In the genomic region with DNA sequence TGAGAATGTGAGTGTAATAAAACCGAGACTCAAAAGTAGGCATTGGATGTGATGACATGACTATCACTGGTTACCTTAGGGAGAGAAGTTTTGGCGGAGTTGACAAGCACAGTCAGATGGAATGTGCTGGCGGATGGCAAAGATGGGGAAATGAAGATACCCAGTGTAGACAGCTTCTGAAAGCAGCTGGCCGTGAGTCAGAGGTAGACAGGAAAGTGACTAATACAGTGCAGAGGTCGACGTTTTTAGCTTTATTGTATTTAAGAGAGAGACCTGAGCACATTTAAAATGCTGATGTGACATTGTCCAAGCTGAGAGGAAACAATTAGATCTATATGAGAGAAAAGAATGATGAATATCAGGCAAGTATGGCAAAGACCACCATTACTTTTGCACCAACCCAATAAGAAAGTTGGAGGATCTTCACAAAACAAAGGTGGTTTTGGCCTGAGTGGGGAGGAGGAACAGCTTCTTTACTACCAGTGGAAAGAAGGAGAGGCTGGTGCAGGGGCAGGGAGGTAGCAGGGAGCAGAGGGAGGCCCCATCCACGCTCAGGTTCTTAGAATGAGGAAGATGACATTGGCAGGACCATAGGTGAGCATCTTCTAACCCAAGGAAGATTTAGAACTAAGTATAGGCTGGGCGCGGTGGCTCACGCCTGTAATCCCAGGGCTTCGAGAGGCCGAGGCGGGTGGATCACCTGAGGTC, we compare ENCODE assay signal across 10 cellular contexts. TPM values are rescaled to one million over a fixed set of nuclear protein-coding genes. Genes with fewer than 3 reads are reported as not detected.
DNase-seq lines count a peak whose midpoint lies in the region; ATAC-seq and TF ChIP-seq lines count a peak whose summit lies in the region.
"Had no signal": no experiment of that assay in that cellular context is flagged by ENCODE, and none has a peak within 500 bp of the region (broad histone marks: within the 10 kb centered on the region; RNA-seq: fewer than 3 reads in every experiment).

No MANE protein-coding gene starts in this region.

- peak; percentile 98 for ATAC-seq in activated CD4-positive, alpha-beta T cell treated with anti-CD3 and anti-CD28 coated beads for 36 hours
- ATAC-seq in esophagus mucosa (peak; percentile 80), GM21515 (IDR thresholded peaks at IDR 0.05; ENCODE audit: unreplicated experiment) (no peak)

- no peak overlapping the region for H3K4me3 ChIP-seq in esophagus squamous epithelium

- POLR2A ChIA-PET in activated CD4-positive, alpha-beta T cell treated with anti-CD3 and anti-CD28 coated beads for 36 hours (lab: Charles Lee): no interaction called here

- H3K27ac Mint-ChIP-seq in activated CD4-positive, alpha-beta T cell treated with anti-CD3 and anti-CD28 coated beads for 36 hours: no peak overlapping the region
- H3K27ac Mint-ChIP-seq: IgD-negative memory B cell had no signal

- H3K27me3 ChIP-seq in esophagus squamous epithelium: peaks cover 0 to 12% (median 0%) of the 10 kb centered on the region in 4 donors

- TF ChIP-seq POLR2A in esophagus squamous epithelium (IDR thresholded peaks at IDR 0.05): no peak

- H3K27me3 Mint-ChIP-seq in activated CD4-positive, alpha-beta T cell treated with anti-CD3 and anti-CD28 coated beads for 36 hours: peaks cover 12% of the 10 kb centered on the region

- TF ChIP-seq CTCF in esophagus squamous epithelium (IDR thresholded peaks at IDR 0.05): no peak

- H3K27ac ChIP-seq in esophagus squamous epithelium: no peak overlapping the region

- no peaks in the 10 kb centered on the region for H3K36me3 Mint-ChIP-seq in activated CD4-positive, alpha-beta T cell treated with anti-CD3 and anti-CD28 coated beads for 36 hours (ENCODE audit: low read depth)
- H3K36me3 Mint-ChIP-seq: IgD-negative memory B cell had no signal

- WGBS in esophagus squamous epithelium, 2 donors: 56 to 66% methylated on average over 13 of the region's 13 CpGs

- H3K4me1 ChIP-seq in esophagus squamous epithelium: no peaks in the 10 kb centered on the region

- no peaks in the 10 kb centered on the region for H3K9me3 Mint-ChIP-seq in activated CD4-positive, alpha-beta T cell treated with anti-CD3 and anti-CD28 coated beads for 36 hours (ENCODE audit: low read depth)

- H3K36me3 ChIP-seq in esophagus squamous epithelium: no peaks in the 10 kb centered on the region

- DNase-seq in activated CD4-positive, alpha-beta T cell treated with anti-CD3 and anti-CD28 coated beads for 36 hours: peak; percentile 74
- DNase-seq in activated CD4-positive, alpha-beta T cell treated with anti-CD3 and anti-CD28 coated beads for 4 hours: no peak
- DNase-seq in NCI-H226 (peak; percentile 83), esophagus squamous epithelium (lab: John Stamatoyannopoulos, UW) (no peak), NCI-H1048 (lab: John Stamatoyannopoulos, UW) (no peak)
- DNase-seq in stimulated activated CD4-positive, alpha-beta T cell treated with anti-CD3 and anti-CD28 coated beads, TNF-alpha, amount 100 ng/mL, for 24 hours (ENCODE audit: low read depth in 3 of 3): peak; percentile 9 to 53 (median 14)
- DNase-seq: anterior cingulate cortex had no signal

- H3K9me3 ChIP-seq in esophagus squamous epithelium: no peaks in the 10 kb centered on the region

- intact Hi-C loops in activated CD4-positive, alpha-beta T cell treated with anti-CD3 and anti-CD28 coated beads for 36 hours (cut with DNase I, micrococcal nuclease): loop anchor here (1.0 to 5.0 kb wide), 3 partner anchors 105 to 130 kb away; no protein-coding TSS in a partner anchor
- intact Hi-C loops in esophagus squamous epithelium (cut with DNase I): no loop called here

- no peak overlapping the region for H3K4me3 Mint-ChIP-seq in activated CD4-positive, alpha-beta T cell treated with anti-CD3 and anti-CD28 coated beads for 36 hours
- H3K4me3 Mint-ChIP-seq: IgD-negative memory B cell had no signal

- no peaks in the 10 kb centered on the region for H3K4me1 Mint-ChIP-seq in activated CD4-positive, alpha-beta T cell treated with anti-CD3 and anti-CD28 coated beads for 36 hours
- H3K4me1 Mint-ChIP-seq: IgD-negative memory B cell had no signal

- CTCF ChIA-PET in activated CD4-positive, alpha-beta T cell treated with anti-CD3 and anti-CD28 coated beads for 36 hours (lab: Charles Lee): interaction anchor here (1.1 kb wide), 1 partner anchor 32 kb away, joined by 4 read pairs; no protein-coding TSS in a partner anchor

RNA-seq across cellular contexts. Expression of gene KCNIP1, which starts 36.7 kb away (rescaled TPM):
- total RNA-seq in activated CD4-positive, alpha-beta T cell treated with anti-CD3 and anti-CD28 coated beads for 36 hours: not detected
- total RNA-seq in esophagus mucosa (not detected), esophagus squamous epithelium (not detected)

Comparison
In these comparisons a context has a peak if more than half of its experiments do, and no peak if none do; other contexts are left out.
1. DNase-seq: peak in activated CD4-positive, alpha-beta T cell treated with anti-CD3 and anti-CD28 coated beads for 36 hours (single experiment), NCI-H226 (single experiment) and stimulated activated CD4-positive, alpha-beta T cell treated with anti-CD3 and anti-CD28 coated beads, TNF-alpha, amount 100 ng/mL, for 24 hours (3 of 3); none in activated CD4-positive, alpha-beta T cell treated with anti-CD3 and anti-CD28 coated beads for 4 hours (0 of 2), esophagus squamous epithelium (single experiment) and NCI-H1048 (single experiment).